In genomic region chr19:55341191-55342043, GRCh38 we compare ENCODE assay signal across 8 cellular contexts. TPM values are rescaled to one million over a fixed set of nuclear protein-coding genes. Genes with fewer than 3 reads are reported as not detected.
DNase-seq lines count a peak whose midpoint lies in the region; ATAC-seq and TF ChIP-seq lines count a peak whose summit lies in the region.

No MANE protein-coding gene starts in this region.

- H3K9me3 ChIP-seq in endodermal cell (ENCODE audit: control insufficient read depth, low read length) (no peaks in the 10 kb centered on the region), mucosa of stomach (ENCODE audit: control insufficient read depth, low read length) (no peaks in the 10 kb centered on the region)

- H3K4me3 ChIP-seq in endodermal cell (ENCODE audit: low read length), result peak overlapping the region; percentile 94
- peak overlapping the region; percentile 60 for H3K4me3 ChIP-seq in mucosa of stomach (ENCODE audit: low read length)

- H3K27me3 Mint-ChIP-seq in endodermal cell (ENCODE audit: insufficient read depth), result peaks cover 8% of the 10 kb centered on the region
- peaks cover 29% of the 10 kb centered on the region for H3K27me3 Mint-ChIP-seq in stimulated activated memory B cell treated with anti-CD40 and anti-IgM and Interleukin-4, amounts not matched to agents 10 μg/mL and 1 μg/mL and 100 μg/mL, for 72 hours

- 55 to 91% methylated on average over 16 to 35 of the region's 36 CpGs for WGBS in endodermal cell (ENCODE audit: insufficient coverage in 1 of 2, insufficient read length in 1 of 2), 2 experiments

- H3K36me3 Mint-ChIP-seq in endodermal cell (ENCODE audit: low read depth), result peaks cover 41% of the 10 kb centered on the region
- peaks cover 30% of the 10 kb centered on the region for H3K36me3 Mint-ChIP-seq in stimulated activated memory B cell treated with anti-CD40 and anti-IgM and Interleukin-4, amounts not matched to agents 10 μg/mL and 1 μg/mL and 100 μg/mL, for 72 hours

- ATAC-seq in stimulated activated memory B cell treated with anti-CD40 and anti-IgM and Interleukin-4, amounts not matched to agents 10 μg/mL and 1 μg/mL and 100 μg/mL, for 72 hours, result no peak
- no peak for ATAC-seq in GM19455 (IDR thresholded peaks at IDR 0.05; ENCODE audit: unreplicated experiment)

- H3K27ac Mint-ChIP-seq in endodermal cell, result peak overlapping the region; percentile 96
- peak overlapping the region; percentile 73 for H3K27ac Mint-ChIP-seq in stimulated activated memory B cell treated with anti-CD40 and anti-IgM and Interleukin-4, amounts not matched to agents 10 μg/mL and 1 μg/mL and 100 μg/mL, for 72 hours

- H3K4me3 Mint-ChIP-seq in endodermal cell, result peak overlapping the region; percentile 89
- peak overlapping the region; percentile 88 for H3K4me3 Mint-ChIP-seq in stimulated activated memory B cell treated with anti-CD40 and anti-IgM and Interleukin-4, amounts not matched to agents 10 μg/mL and 1 μg/mL and 100 μg/mL, for 72 hours

- peaks cover 35% of the 10 kb centered on the region for H3K36me3 ChIP-seq in endodermal cell (ENCODE audit: control insufficient read depth, insufficient read depth, low read length)
- no peaks in the 10 kb centered on the region for H3K36me3 ChIP-seq in mucosa of stomach (ENCODE audit: control insufficient read depth, insufficient read depth, low read length)

- no peak for TF ChIP-seq CTCF in endodermal cell (conservative IDR thresholded peaks at IDR 0.05)

- H3K4me1 ChIP-seq in endodermal cell (ENCODE audit: control insufficient read depth, insufficient read depth, low read length), result no peaks in the 10 kb centered on the region
- peaks cover 25% of the 10 kb centered on the region for H3K4me1 ChIP-seq in mucosa of stomach (ENCODE audit: control insufficient read depth, insufficient read depth, low read length)

- H3K9ac ChIP-seq in endodermal cell (ENCODE audit: extremely low read depth, low read length, poor library complexity, severe bottlenecking), result peak overlapping the region; percentile 88
- H3K9ac ChIP-seq in mucosa of stomach (ENCODE audit: low read length), result peak overlapping the region; percentile 97

- no peaks in the 10 kb centered on the region for H3K27me3 ChIP-seq in endodermal cell (ENCODE audit: control insufficient read depth, insufficient read depth, low read length, poor library complexity, severe bottlenecking)
- no peaks in the 10 kb centered on the region for H3K27me3 ChIP-seq in mucosa of stomach (ENCODE audit: control insufficient read depth, insufficient read depth, low read length)

- H3K27ac ChIP-seq in endodermal cell (ENCODE audit: low read depth, low read length), result peak overlapping the region; percentile 82

- DNase-seq in DMS153 (lab: John Stamatoyannopoulos, UW), result peak; percentile 56
- DNase-seq in DMS153 treated with DMSO at 0.1 percent for 48 hours (lab: John Stamatoyannopoulos, UW; ENCODE audit: unreplicated experiment), result no peak
- DNase-seq in NCI-H345 treated with DMSO at 0.1 percent for 48 hours (lab: John Stamatoyannopoulos, UW; ENCODE audit: unreplicated experiment), result peak; percentile 51
- peak; percentile 37 for DNase-seq in activated CD4-positive, alpha-beta T cell treated with anti-CD3 and anti-CD28 coated beads, Interleukin-2, amount 50 U/mL, for 1 hour
- DNase-seq in endodermal cell, result peak; percentile 94

- peaks cover 12% of the 10 kb centered on the region for H3K4me1 Mint-ChIP-seq in endodermal cell
- H3K4me1 Mint-ChIP-seq in stimulated activated memory B cell treated with anti-CD40 and anti-IgM and Interleukin-4, amounts not matched to agents 10 μg/mL and 1 μg/mL and 100 μg/mL, for 72 hours, result peaks cover 33% of the 10 kb centered on the region

- no peaks in the 10 kb centered on the region for H3K9me3 Mint-ChIP-seq in endodermal cell
- no peaks in the 10 kb centered on the region for H3K9me3 Mint-ChIP-seq in stimulated activated memory B cell treated with anti-CD40 and anti-IgM and Interleukin-4, amounts not matched to agents 10 μg/mL and 1 μg/mL and 100 μg/mL, for 72 hours

RNA-seq across cellular contexts. Expression of gene KMT5C, which starts 1.7 kb away (rescaled TPM):
- 10 to 100 TPM; 73.1 to 80.6 TPM for total RNA-seq in endodermal cell
- polyA plus RNA-seq in endodermal cell (2013, experiment 1 of 2), result 40.1 TPM
- polyA plus RNA-seq in endodermal cell (2013, experiment 2 of 2), result 36.0 TPM

RNA-seq across cellular contexts. Expression of gene COX6B2, which starts 13.1 kb away (rescaled TPM):
- total RNA-seq in endodermal cell, result under 1 TPM; 0.75 to 0.84 TPM
- polyA plus RNA-seq in endodermal cell (2013, experiment 1 of 2), result 2.0 TPM
- 0.41 TPM for polyA plus RNA-seq in endodermal cell (2013, experiment 2 of 2)

RNA-seq across cellular contexts. Expression of gene TMEM150B, which starts 16.3 kb away (rescaled TPM):
- total RNA-seq in endodermal cell, result under 1 TPM; 0.73 to 0.95 TPM
- polyA plus RNA-seq in endodermal cell (2013, experiment 1 of 2), result not detected
- not detected for polyA plus RNA-seq in endodermal cell (2013, experiment 2 of 2)

RNA-seq across cellular contexts. Expression of gene GARIN5B, which starts 21.6 kb away (rescaled TPM):
- under 1 TPM; 0.09 to 0.11 TPM for total RNA-seq in endodermal cell
- polyA plus RNA-seq in endodermal cell (2013, experiment 1 of 2), result 0.18 TPM
- polyA plus RNA-seq in endodermal cell (2013, experiment 2 of 2), result 0.33 TPM

RNA-seq across cellular contexts. Expression of gene IL11, which starts 28.8 kb away (rescaled TPM):
- 1 to 10 TPM in 1 of 2 donors, under 1 TPM in 1; 0.91 to 1.7 TPM for total RNA-seq in endodermal cell
- polyA plus RNA-seq in endodermal cell (2013, experiment 1 of 2), result 6.0 TPM
- polyA plus RNA-seq in endodermal cell (2013, experiment 2 of 2), result 5.8 TPM
